In genomic region chr7:64574481-64575159, GRCh38 we compare ENCODE assay signal across 2 cellular contexts.
TF ChIP-seq lines count a peak whose summit lies in the region.

No MANE protein-coding gene starts in this region.

TF ChIP-seq in IMR-90, 13 proteins besides CTCF, POLR2A, EP300 and RAD21:
- TF ChIP-seq FOS (IDR thresholded peaks at IDR 0.05; ENCODE audit: low read depth, low read length), result no peak
- TF ChIP-seq RFX5 (IDR thresholded peaks at IDR 0.05; ENCODE audit: low read depth, low read length), result no peak

TF ChIP-seq in GM12878, 131 proteins besides CTCF, POLR2A, EP300 and RAD21:
- TF ChIP-seq ASH2L (IDR thresholded peaks at IDR 0.05; ENCODE audit: borderline replicate concordance, low read depth) (no peak), SP1 (IDR thresholded peaks at IDR 0.05; ENCODE audit: low read depth, low read length) (no peak), PAX8 (IDR thresholded peaks at IDR 0.05) (no peak), CREM (IDR thresholded peaks at IDR 0.05; ENCODE audit: low read depth) (no peak), CBFB (IDR thresholded peaks at IDR 0.05; ENCODE audit: low read depth) (no peak), SRF (IDR thresholded peaks at IDR 0.05; ENCODE audit: low read depth in 2 of 2, low read length in 2 of 2) (no peak), SMAD5 (IDR thresholded peaks at IDR 0.05; ENCODE audit: low read depth) (no peak), CUX1 (IDR thresholded peaks at IDR 0.05; ENCODE audit: insufficient replicate concordance, low read depth, low read length) (no peak), SIX5 (IDR thresholded peaks at IDR 0.05; ENCODE audit: low read depth, low read length, severe bottlenecking) (no peak), PRDM15 (CRISPR knock-in tag; IDR thresholded peaks at IDR 0.05) (no peak), SPI1 (IDR thresholded peaks at IDR 0.05; ENCODE audit: borderline replicate concordance, insufficient read depth, low read depth, low read length) (no peak), RUNX3 (IDR thresholded peaks at IDR 0.05; ENCODE audit: low read length) (no peak), ZNF24 (IDR thresholded peaks at IDR 0.05) (no peak), ZNF207 (IDR thresholded peaks at IDR 0.05; ENCODE audit: borderline replicate concordance) (no peak), NR2C1 (IDR thresholded peaks at IDR 0.05) (no peak), ZBTB11 (CRISPR knock-in tag; IDR thresholded peaks at IDR 0.05) (no peak), E4F1 (IDR thresholded peaks at IDR 0.05; ENCODE audit: borderline replicate concordance, partially characterized antibody) (no peak), ZNF384 (IDR thresholded peaks at IDR 0.05; ENCODE audit: borderline replicate concordance, low read depth, low read length) (no peak), RB1 (IDR thresholded peaks at IDR 0.05; ENCODE audit: borderline replicate concordance) (no peak)
